In the genomic region with DNA sequence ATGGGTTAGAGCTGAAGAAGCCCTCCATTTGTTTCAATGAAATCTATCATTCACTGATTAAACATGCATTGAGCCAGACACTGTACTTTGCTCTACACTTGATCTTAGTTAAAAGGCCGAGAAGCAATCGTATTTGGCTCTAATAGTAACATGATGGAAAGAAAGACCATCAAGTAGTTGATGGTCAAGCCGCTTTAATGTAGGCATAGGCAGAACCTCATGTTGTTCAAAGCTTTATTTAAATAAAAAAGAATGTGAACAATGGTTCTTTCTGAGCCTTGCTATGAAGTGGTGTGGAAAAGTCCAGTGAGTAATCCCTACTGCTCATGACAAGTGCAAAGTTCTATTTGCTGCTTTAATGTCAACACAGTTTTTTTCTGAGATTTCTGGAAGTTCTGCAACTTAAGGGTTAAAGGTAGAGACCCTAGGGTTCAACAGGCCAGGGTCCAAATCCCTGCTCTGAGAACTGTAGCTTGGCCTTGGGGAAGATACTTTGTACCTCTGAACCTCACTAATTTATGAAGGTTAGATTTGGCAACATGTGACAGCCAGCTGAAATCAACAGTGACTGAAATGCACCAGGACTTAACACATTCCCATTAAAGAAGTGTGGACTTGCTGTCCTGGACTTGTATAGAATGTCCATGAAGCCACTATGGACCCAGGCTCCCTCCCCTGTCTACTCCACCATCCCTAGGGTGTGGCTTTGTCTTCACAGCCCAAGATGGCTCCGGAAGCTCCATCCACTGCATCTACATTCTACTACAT, we compare ENCODE assay signal across 39 cellular contexts. TPM values are rescaled to one million over a fixed set of nuclear protein-coding genes. Genes with fewer than 3 reads are reported as not detected.
"Had no signal": no experiment of that assay in that cellular context is flagged by ENCODE, and none has a peak within 500 bp of the region (broad histone marks: within the 10 kb centered on the region; RNA-seq: fewer than 3 reads in every experiment).

No MANE protein-coding gene starts in this region.

- FAIRE-seq: astrocyte, TTC549 had no signal

- H3K9ac ChIP-seq: SK-N-SH had no signal

- H3K4me3 ChIP-seq: adrenal gland, body of pancreas, breast epithelium, MG63, Peyer's patch, SJSA1 had no signal

- H3K36me3 Mint-ChIP-seq: activated naive CD4-positive, alpha-beta T cell treated with anti-CD3 and anti-CD28 coated beads, Interleukin-2, amount 50 U/mL, for 72 hours had no signal

- H3K27ac Mint-ChIP-seq: activated CD4-positive, alpha-beta T cell treated with anti-CD3 and anti-CD28 coated beads for 36 hours; activated CD4-positive, alpha-beta T cell treated with anti-CD3 and anti-CD28 coated beads, Interleukin-2, amount 10 ng/mL, durations not matched to agents 7 days and 5 days; activated naive CD4-positive, alpha-beta T cell treated with anti-CD3 and anti-CD28 coated beads for 36 hours; activated naive CD4-positive, alpha-beta T cell treated with anti-CD3 and anti-CD28 coated beads, Interleukin-2, amount 50 U/mL, for 72 hours; activated T-helper 1 cell treated with anti-CD3 and anti-CD28 coated beads, Interleukin-12 subunit alpha, Interleukin-12 subunit beta, Interleukin-2, Interleukin-4 antibody, amounts not matched to agents 30 ng/mL and 10 ng/mL and 1 ng/mL, durations not matched to agents 14 hours and 24 hours and 36 hours; T-helper 1 cell treated with Interleukin-12 subunit alpha and Interleukin-12 subunit beta and Interleukin-4 antibody, amounts not matched to agents 30 μg/mL and 1 μg/mL, for 36 hours; T-helper 2 cell treated with Interferon-gamma antibody and Interleukin-4, amounts not matched to agents 5 μg/mL and 100 μg/mL, for 36 hours had no signal

- DNase-seq: activated CD4-positive, alpha-beta T cell treated with anti-CD3 and anti-CD28 coated beads for 36 hours; activated CD4-positive, alpha-beta T cell treated with anti-CD3 and anti-CD28 coated beads, Interleukin-2, amount 10 ng/mL, durations not matched to agents 7 days and 5 days; activated CD4-positive, alpha-beta T cell treated with anti-CD3 and anti-CD28 coated beads, Interleukin-2, amount 50 U/mL, for 48 hours; activated CD8-positive, alpha-beta memory T cell treated with anti-CD3 and anti-CD28 coated beads, Interleukin-2, amount 50 U/mL, for 4 hours; activated gamma-delta T cell treated with Interleukin-2 at 50 U/mL for 16 hours; activated naive CD4-positive, alpha-beta T cell treated with anti-CD3 and anti-CD28 coated beads for 36 hours; activated T-cell treated with anti-CD3 and anti-CD28 coated beads for 4 hours; activated T-cell treated with anti-CD3 and anti-CD28 coated beads, Interleukin-2, amount 50 U/mL, for 4 hours; adrenal gland; body of pancreas; Kasumi-1; KG1; MG63; NCI-H1092; NCI-H1436 treated with DMSO at 0.1 percent for 48 hours; NCI-H187 treated with DMSO at 0.1 percent for 48 hours; NCI-H2081; NCI-H2171 treated with DMSO at 0.1 percent for 48 hours; NCI-H2227 treated with DMSO at 0.1 percent for 48 hours; NCI-H446; NCI-H510A treated with DMSO at 0.1 percent for 48 hours; NCI-H526 treated with DMSO at 0.1 percent for 48 hours; NCI-H774; NK-92 treated with Interleukin-12 subunit alpha and Interleukin-12 subunit beta, amount 100 ng/mL, for 24 hours; PC-3; Peyer's patch; RPMI8226; SHP77 treated with DMSO at 0.1 percent for 48 hours; SK-N-SH had no signal

- H3K9me3 Mint-ChIP-seq: activated CD4-positive, alpha-beta T cell treated with anti-CD3 and anti-CD28 coated beads, Interleukin-2, amount 10 ng/mL, durations not matched to agents 7 days and 5 days; activated naive CD4-positive, alpha-beta T cell treated with anti-CD3 and anti-CD28 coated beads for 36 hours; activated naive CD4-positive, alpha-beta T cell treated with anti-CD3 and anti-CD28 coated beads, Interleukin-2, amount 50 U/mL, for 72 hours; activated T-cell treated with anti-CD3 and anti-CD28 coated beads, Interleukin-2, amount 50 U/mL, for 4 hours; activated T-helper 1 cell treated with anti-CD3 and anti-CD28 coated beads, Interleukin-12 subunit alpha, Interleukin-12 subunit beta, Interleukin-2, Interleukin-4 antibody, amounts not matched to agents 30 ng/mL and 10 ng/mL and 1 ng/mL, durations not matched to agents 14 hours and 24 hours and 36 hours; T-helper 1 cell treated with Interleukin-12 subunit alpha and Interleukin-12 subunit beta and Interleukin-4 antibody, amounts not matched to agents 30 μg/mL and 1 μg/mL, for 36 hours; T-helper 2 cell treated with Interferon-gamma antibody and Interleukin-4, amounts not matched to agents 5 μg/mL and 100 μg/mL, for 36 hours had no signal

- H3K9me3 ChIP-seq: adrenal gland, body of pancreas, breast epithelium, MG63, Peyer's patch, SJSA1, SK-N-SH had no signal

- H3K27me3 ChIP-seq: adrenal gland, body of pancreas, MG63, Peyer's patch, SJSA1 had no signal

- ATAC-seq: activated CD4-positive, alpha-beta T cell treated with anti-CD3 and anti-CD28 coated beads for 36 hours; activated CD4-positive, CD25-positive, alpha-beta regulatory T cell treated with anti-CD3 and anti-CD28 coated beads, Interleukin-2, amount 50 U/mL, for 24 hours; activated naive CD4-positive, alpha-beta T cell treated with anti-CD3 and anti-CD28 coated beads, Interleukin-2, amount 50 U/mL, for 72 hours; activated T-cell treated with anti-CD3 and anti-CD28 coated beads, Interleukin-2, amount 50 U/mL, for 4 hours; body of pancreas; PC-3 had no signal

- H3K4me2 ChIP-seq: SK-N-SH had no signal

- H3K36me3 ChIP-seq: adrenal gland, breast epithelium, MG63, Peyer's patch, SJSA1 had no signal

- H3K27ac ChIP-seq: adrenal gland, body of pancreas, breast epithelium, Peyer's patch, SJSA1 had no signal

- H3K4me3 Mint-ChIP-seq: activated CD4-positive, alpha-beta T cell treated with anti-CD3 and anti-CD28 coated beads for 36 hours; activated CD4-positive, alpha-beta T cell treated with anti-CD3 and anti-CD28 coated beads, Interleukin-2, amount 10 ng/mL, durations not matched to agents 7 days and 5 days; activated naive CD4-positive, alpha-beta T cell treated with anti-CD3 and anti-CD28 coated beads for 36 hours; activated T-cell treated with anti-CD3 and anti-CD28 coated beads, Interleukin-2, amount 50 U/mL, for 4 hours; activated T-helper 1 cell treated with anti-CD3 and anti-CD28 coated beads, Interleukin-12 subunit alpha, Interleukin-12 subunit beta, Interleukin-2, Interleukin-4 antibody, amounts not matched to agents 30 ng/mL and 10 ng/mL and 1 ng/mL, durations not matched to agents 14 hours and 24 hours and 36 hours; T-helper 1 cell treated with Interleukin-12 subunit alpha and Interleukin-12 subunit beta and Interleukin-4 antibody, amounts not matched to agents 30 μg/mL and 1 μg/mL, for 36 hours; T-helper 2 cell treated with Interferon-gamma antibody and Interleukin-4, amounts not matched to agents 5 μg/mL and 100 μg/mL, for 36 hours had no signal

- H3K4me1 ChIP-seq: adrenal gland, body of pancreas, breast epithelium, Peyer's patch, SJSA1 had no signal

RNA-seq across cellular contexts. Expression of a gene that starts 44.2 kb away (rescaled TPM):
- total RNA-seq: activated CD4-positive, alpha-beta T cell treated with anti-CD3 and anti-CD28 coated beads for 36 hours; activated CD4-positive, alpha-beta T cell treated with anti-CD3 and anti-CD28 coated beads, Interleukin-2, amount 10 ng/mL, durations not matched to agents 7 days and 5 days; activated naive CD4-positive, alpha-beta T cell treated with anti-CD3 and anti-CD28 coated beads for 36 hours; activated naive CD4-positive, alpha-beta T cell treated with anti-CD3 and anti-CD28 coated beads, Interleukin-2, amount 50 U/mL, for 72 hours; activated T-cell treated with anti-CD3 and anti-CD28 coated beads, Interleukin-2, amount 50 U/mL, for 4 hours; activated T-helper 1 cell treated with anti-CD3 and anti-CD28 coated beads, Interleukin-12 subunit alpha, Interleukin-12 subunit beta, Interleukin-2, Interleukin-4 antibody, amounts not matched to agents 30 ng/mL and 10 ng/mL and 1 ng/mL, durations not matched to agents 14 hours and 24 hours and 36 hours; adrenal gland; astrocyte; body of pancreas; breast epithelium; cardiac septum; PC-3; Peyer's patch; SJSA1 had no signal
- polyA plus RNA-seq: adrenal gland, SK-N-SH had no signal
